ENCODE assay signal across 31 cellular contexts in genomic region chr14:88950069-88950468, GRCh38.
"Had no signal": no experiment of that assay in that cellular context is flagged by ENCODE, and none has a peak within 500 bp of the region (broad histone marks: within the 10 kb centered on the region; RNA-seq: fewer than 3 reads in every experiment).

No MANE protein-coding gene starts in this region.

- H3K4me1 ChIP-seq: foreskin keratinocyte, gastrocnemius medialis, heart left ventricle had no signal

- H3K4me1 Mint-ChIP-seq: activated B cell treated with CpG ODN at 0.5 μM for 24 hours; activated CD4-positive, alpha-beta T cell treated with anti-CD3 and anti-CD28 coated beads for 36 hours; activated CD4-positive, alpha-beta T cell treated with anti-CD3 and anti-CD28 coated beads, Interleukin-2, amount 10 ng/mL, durations not matched to agents 24 days and 14 days; activated naive CD4-positive, alpha-beta T cell treated with anti-CD3 and anti-CD28 coated beads, Interleukin-2, amount 10 ng/mL, durations not matched to agents 7 days and 5 days; activated naive CD8-positive, alpha-beta T cell treated with anti-CD3 and anti-CD28 coated beads, Interleukin-2, amount 10 ng/mL, durations not matched to agents 7 days and 5 days; central memory CD8-positive, alpha-beta T cell had no signal

- H3K36me3 Mint-ChIP-seq: activated naive CD4-positive, alpha-beta T cell treated with anti-CD3 and anti-CD28 coated beads, Interleukin-2, amount 10 ng/mL, durations not matched to agents 7 days and 5 days; activated naive CD8-positive, alpha-beta T cell treated with anti-CD3 and anti-CD28 coated beads, Interleukin-2, amount 10 ng/mL, durations not matched to agents 7 days and 5 days had no signal

- ATAC-seq: activated CD4-positive, alpha-beta T cell treated with anti-CD3 and anti-CD28 coated beads for 36 hours; activated CD8-positive, alpha-beta T cell treated with anti-CD3 and anti-CD28 coated beads, Interleukin-2, amount 10 ng/mL, durations not matched to agents 7 days and 5 days; activated naive CD4-positive, alpha-beta T cell treated with anti-CD3 and anti-CD28 coated beads, Interleukin-2, amount 50 U/mL, for 72 hours; activated T-cell treated with anti-CD3 and anti-CD28 coated beads, Interleukin-2, amount 50 U/mL, for 72 hours; effector memory CD8-positive, alpha-beta T cell; foreskin keratinocyte; gastrocnemius medialis; heart left ventricle had no signal

- H3K36me3 ChIP-seq: brain microvascular endothelial cell, esophagus muscularis mucosa, gastrocnemius medialis, heart left ventricle had no signal

- H3K4me3 Mint-ChIP-seq: activated B cell treated with CpG ODN at 0.5 μM for 24 hours; activated CD4-positive, alpha-beta memory T cell treated with anti-CD3 and anti-CD28 coated beads for 36 hours; activated CD4-positive, alpha-beta T cell treated with anti-CD3 and anti-CD28 coated beads for 36 hours; activated CD4-positive, alpha-beta T cell treated with anti-CD3 and anti-CD28 coated beads, Interleukin-2, amount 10 ng/mL, durations not matched to agents 24 days and 14 days; activated CD8-positive, alpha-beta T cell treated with anti-CD3 and anti-CD28 coated beads, Interleukin-2, amount 10 ng/mL, durations not matched to agents 7 days and 5 days; activated naive CD4-positive, alpha-beta T cell treated with anti-CD3 and anti-CD28 coated beads, Interleukin-2, amount 10 ng/mL, durations not matched to agents 7 days and 5 days; activated naive CD8-positive, alpha-beta T cell treated with anti-CD3 and anti-CD28 coated beads, Interleukin-2, amount 10 ng/mL, durations not matched to agents 7 days and 5 days; activated T-cell treated with anti-CD3 and anti-CD28 coated beads, Interleukin-2, amount 50 U/mL, for 24 hours; activated T-cell treated with anti-CD3 and anti-CD28 coated beads, Interleukin-2, amount 50 U/mL, for 72 hours; central memory CD8-positive, alpha-beta T cell; effector memory CD8-positive, alpha-beta T cell had no signal

- H3K27ac ChIP-seq: brain microvascular endothelial cell, esophagus muscularis mucosa, foreskin keratinocyte, gastrocnemius medialis, heart left ventricle, VCaP had no signal

- H3K27ac Mint-ChIP-seq: activated B cell treated with CpG ODN at 0.5 μM for 24 hours; activated CD4-positive, alpha-beta memory T cell treated with anti-CD3 and anti-CD28 coated beads for 36 hours; activated CD4-positive, alpha-beta T cell treated with anti-CD3 and anti-CD28 coated beads for 36 hours; activated CD4-positive, alpha-beta T cell treated with anti-CD3 and anti-CD28 coated beads, Interleukin-2, amount 10 ng/mL, durations not matched to agents 24 days and 14 days; activated CD8-positive, alpha-beta T cell treated with anti-CD3 and anti-CD28 coated beads, Interleukin-2, amount 10 ng/mL, durations not matched to agents 7 days and 5 days; activated naive CD4-positive, alpha-beta T cell treated with anti-CD3 and anti-CD28 coated beads, Interleukin-2, amount 10 ng/mL, durations not matched to agents 7 days and 5 days; activated naive CD4-positive, alpha-beta T cell treated with anti-CD3 and anti-CD28 coated beads, Interleukin-2, amount 50 U/mL, for 72 hours; activated naive CD8-positive, alpha-beta T cell treated with anti-CD3 and anti-CD28 coated beads, Interleukin-2, amount 10 ng/mL, durations not matched to agents 7 days and 5 days; activated T-cell treated with anti-CD3 and anti-CD28 coated beads, Interleukin-2, amount 50 U/mL, for 24 hours; activated T-cell treated with anti-CD3 and anti-CD28 coated beads, Interleukin-2, amount 50 U/mL, for 72 hours; effector memory CD8-positive, alpha-beta T cell had no signal

- H3K4me3 ChIP-seq: esophagus muscularis mucosa, gastrocnemius medialis, heart left ventricle had no signal

- DNase-seq: activated B cell treated with CpG ODN at 0.5 μM for 24 hours; activated CD4-positive, alpha-beta memory T cell treated with anti-CD3 and anti-CD28 coated beads for 36 hours; activated CD4-positive, alpha-beta T cell treated with anti-CD3 and anti-CD28 coated beads for 36 hours; activated CD4-positive, alpha-beta T cell treated with anti-CD3 and anti-CD28 coated beads, Interleukin-2, amount 10 ng/mL, durations not matched to agents 24 days and 14 days; activated CD4-positive, CD25-positive, alpha-beta regulatory T cell treated with anti-CD3 and anti-CD28 coated beads, Interleukin-2, amount 50 U/mL, for 72 hours; activated CD8-positive, alpha-beta memory T cell treated with anti-CD3 and anti-CD28 coated beads, Interleukin-2, amount 50 U/mL, for 48 hours; activated CD8-positive, alpha-beta T cell treated with anti-CD3 and anti-CD28 coated beads, Interleukin-2, amount 10 ng/mL, durations not matched to agents 7 days and 5 days; activated gamma-delta T cell; activated naive CD4-positive, alpha-beta T cell; activated naive CD4-positive, alpha-beta T cell treated with anti-CD3 and anti-CD28 coated beads, Interleukin-2, amount 10 ng/mL, durations not matched to agents 7 days and 5 days; activated naive CD8-positive, alpha-beta T cell treated with anti-CD3 and anti-CD28 coated beads, Interleukin-2, amount 10 ng/mL, durations not matched to agents 7 days and 5 days; activated T-cell treated with anti-CD3 and anti-CD28 coated beads for 4 hours; activated T-cell treated with anti-CD3 and anti-CD28 coated beads, Interleukin-2, amount 50 U/mL, for 24 hours; activated T-cell treated with anti-CD3 and anti-CD28 coated beads, Interleukin-2, amount 50 U/mL, for 72 hours; amniotic stem cell; anterior cingulate cortex; cortex of kidney; dermis blood vessel endothelial cell; effector CD4-positive, alpha-beta T cell; effector memory CD8-positive, alpha-beta T cell; erythroblast; foreskin keratinocyte; gastrocnemius medialis; glutamatergic neuron; heart left ventricle; T-helper 2 cell had no signal

- H3K27me3 Mint-ChIP-seq: activated CD4-positive, alpha-beta T cell treated with anti-CD3 and anti-CD28 coated beads, Interleukin-2, amount 10 ng/mL, durations not matched to agents 24 days and 14 days had no signal

- H3K27me3 ChIP-seq: brain microvascular endothelial cell, gastrocnemius medialis had no signal
